In the genomic region with DNA sequence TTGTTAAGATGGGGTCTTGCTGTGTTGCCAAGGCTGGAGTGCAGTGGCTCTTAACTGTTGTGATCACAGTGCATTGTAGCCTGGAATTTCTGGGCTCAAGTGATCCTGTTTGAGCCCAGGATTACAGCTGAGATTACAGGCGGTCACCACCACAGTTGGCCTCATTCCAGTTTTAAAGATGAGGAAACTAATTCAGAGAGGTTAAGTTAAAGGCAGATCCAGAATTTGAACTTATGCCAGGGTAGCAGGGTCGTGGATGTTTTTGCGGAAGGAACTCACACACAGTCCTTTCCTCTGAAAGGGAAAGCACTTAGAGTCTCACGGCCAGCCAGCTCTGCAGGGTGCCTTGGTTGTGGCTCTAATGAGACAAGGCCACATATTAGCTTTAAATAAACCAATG, we compare ENCODE assay signal across 9 cellular contexts.
DNase-seq lines count a peak whose midpoint lies in the region; ATAC-seq and TF ChIP-seq lines count a peak whose summit lies in the region.
"Had no signal": no experiment of that assay in that cellular context is flagged by ENCODE, and none has a peak within 500 bp of the region (broad histone marks: within the 10 kb centered on the region; RNA-seq: fewer than 3 reads in every experiment).

No MANE protein-coding gene starts in this region.

- no peaks in the 10 kb centered on the region for H3K36me3 ChIP-seq in BLaER1 treated with 17β-estradiol and CSF1 and Interleukin-3, amounts not matched to agents 10 nM and 100 nM

- no peak for TF ChIP-seq CTCF in astrocyte of the spinal cord (IDR thresholded peaks at IDR 0.05; ENCODE audit: low read depth, low read length)

- H3K9ac ChIP-seq in BLaER1 treated with 17β-estradiol and CSF1 and Interleukin-3, amounts not matched to agents 10 nM and 100 nM: no peak overlapping the region

- no peaks in the 10 kb centered on the region for H4K20me1 ChIP-seq in BLaER1 treated with 17β-estradiol and CSF1 and Interleukin-3, amounts not matched to agents 10 nM and 100 nM

- DNase-seq in astrocyte of the spinal cord (ENCODE audit: low read depth, low spot score) (peak; percentile 65), left lobe of liver (ENCODE audit: low spot score) (no peak), globus pallidus (ENCODE audit: low spot score) (no peak)
- DNase-seq in central memory CD4-positive, alpha-beta T cell: no peak
- DNase-seq: BE2C had no signal

- in situ Hi-C loops in astrocyte of the spinal cord (cut with HindIII; ENCODE audit: low sequenced_read_pairs): no loop called here

- ATAC-seq in HG03571 (IDR thresholded peaks at IDR 0.05; ENCODE audit: unreplicated experiment) (peak; percentile 60), left lobe of liver (peak; percentile 62), GM21515 (IDR thresholded peaks at IDR 0.05; ENCODE audit: unreplicated experiment) (no peak), HG03457 (IDR thresholded peaks at IDR 0.05; ENCODE audit: unreplicated experiment) (no peak)

- peaks cover 16 to 29% (median 22%) of the 10 kb centered on the region in 10 experiments for H3K4me1 ChIP-seq in BLaER1 treated with 17β-estradiol and CSF1 and Interleukin-3, amounts not matched to agents 10 nM and 100 nM

- H3K4me3 ChIP-seq in BLaER1 treated with 17β-estradiol and CSF1 and Interleukin-3, amounts not matched to agents 10 nM and 100 nM: no peak overlapping the region
- H3K4me3 ChIP-seq in astrocyte of the spinal cord (ENCODE audit: low read depth, low read length): no peak overlapping the region

- no peaks in the 10 kb centered on the region for H3K27me3 ChIP-seq in BLaER1 treated with 17β-estradiol and CSF1 and Interleukin-3, amounts not matched to agents 10 nM and 100 nM
- H3K27me3 ChIP-seq: BE2C had no signal

- peak overlapping the region in 10 of 11 experiments; percentile 11 to 64 (median 48); a peak in 15 of 22 replicates for H3K4me2 ChIP-seq in BLaER1 treated with 17β-estradiol and CSF1 and Interleukin-3, amounts not matched to agents 10 nM and 100 nM

- no peaks in the 10 kb centered on the region for H3K9me3 ChIP-seq in BLaER1 treated with 17β-estradiol and CSF1 and Interleukin-3, amounts not matched to agents 10 nM and 100 nM (replicated peaks in 1 of 11)
- H3K9me3 ChIP-seq: BE2C had no signal

- no peak overlapping the region for H3K27ac ChIP-seq in BLaER1 treated with 17β-estradiol and CSF1 and Interleukin-3, amounts not matched to agents 10 nM and 100 nM

Comparison
In these comparisons a context has a peak if more than half of its experiments do, and no peak if none do; other contexts are left out.
1. ATAC-seq: peak in HG03571 (single experiment) and left lobe of liver (single experiment); none in GM21515 (single experiment) and HG03457 (single experiment).